In genomic region chr16:54411555-54411954, GRCh38 we compare ENCODE assay signal across 1 cellular context.
TF ChIP-seq lines count a peak whose summit lies in the region.

No MANE protein-coding gene starts in this region.

TF ChIP-seq in GM23338, 12 proteins besides CTCF, POLR2A, EP300 and RAD21 (continued from another document):
- TF ChIP-seq ZNF331 (CRISPR knock-in tag; IDR thresholded peaks at IDR 0.05; ENCODE audit: low read depth): no peak
- TF ChIP-seq, protein P1, sequence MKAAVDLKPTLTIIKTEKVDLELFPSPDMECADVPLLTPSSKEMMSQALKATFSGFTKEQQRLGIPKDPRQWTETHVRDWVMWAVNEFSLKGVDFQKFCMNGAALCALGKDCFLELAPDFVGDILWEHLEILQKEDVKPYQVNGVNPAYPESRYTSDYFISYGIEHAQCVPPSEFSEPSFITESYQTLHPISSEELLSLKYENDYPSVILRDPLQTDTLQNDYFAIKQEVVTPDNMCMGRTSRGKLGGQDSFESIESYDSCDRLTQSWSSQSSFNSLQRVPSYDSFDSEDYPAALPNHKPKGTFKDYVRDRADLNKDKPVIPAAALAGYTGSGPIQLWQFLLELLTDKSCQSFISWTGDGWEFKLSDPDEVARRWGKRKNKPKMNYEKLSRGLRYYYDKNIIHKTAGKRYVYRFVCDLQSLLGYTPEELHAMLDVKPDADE (IDR thresholded peaks at IDR 0.05): no peak
- no peak for TF ChIP-seq JUNB (IDR thresholded peaks at IDR 0.05; ENCODE audit: unreplicated experiment)
